Comparison of ENCODE assay signal across 14 cellular contexts in the genomic region with DNA sequence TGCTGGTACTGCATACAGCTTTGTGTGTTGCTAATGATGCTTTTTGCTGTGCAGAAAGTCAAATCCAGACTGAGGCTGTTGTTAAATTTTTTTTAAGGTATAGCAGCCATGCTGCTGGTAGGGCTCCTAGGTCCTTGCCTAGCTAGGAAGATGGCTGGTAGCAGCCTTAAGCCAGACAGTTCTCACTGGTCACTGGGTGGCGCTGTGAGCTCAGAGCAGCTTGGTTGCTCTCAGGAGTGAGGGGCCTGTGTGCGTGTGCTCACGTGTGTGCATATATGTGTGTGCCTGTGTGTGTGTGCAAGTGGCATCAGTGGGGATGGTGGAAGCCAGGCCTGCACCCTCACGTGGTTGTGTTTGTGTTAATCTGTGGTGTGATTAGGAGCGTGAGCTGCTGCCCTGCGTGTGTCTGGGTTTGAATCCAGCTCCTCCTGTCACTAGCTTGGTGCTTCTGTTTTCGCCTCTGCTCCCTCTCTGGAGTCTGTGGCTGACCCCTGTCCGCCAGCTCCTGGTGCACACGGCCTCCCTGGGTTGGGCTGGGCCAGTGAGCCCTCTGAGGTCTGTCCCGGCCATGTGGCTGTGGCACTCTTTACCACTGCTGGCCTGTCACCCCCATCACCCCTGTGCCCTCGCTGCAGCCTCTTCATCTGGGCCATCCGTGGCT. TPM values are rescaled to one million over a fixed set of nuclear protein-coding genes. Genes with fewer than 3 reads are reported as not detected.
DNase-seq lines count a peak whose midpoint lies in the region; ATAC-seq, FAIRE-seq and TF ChIP-seq lines count a peak whose summit lies in the region.
"Had no signal": no experiment of that assay in that cellular context is flagged by ENCODE, and none has a peak within 500 bp of the region (broad histone marks: within the 10 kb centered on the region; RNA-seq: fewer than 3 reads in every experiment).

No MANE protein-coding gene starts in this region.

- H3F3A ChIP-seq in PC-9 (ENCODE audit: insufficient read depth, low read depth), result no peaks in the 10 kb centered on the region

- no peak overlapping the region for H2AFZ ChIP-seq in PC-9

- BruUV-seq in PC-9 (replicated peaks; lab: Mats Ljungman, UMichigan), result no TSS peak

- intact Hi-C loops in PC-9 (cut with micrococcal nuclease; ENCODE audit: unreplicated experiment) (no loop called here), kidney (cut with DNase I) (no loop called here), prostate gland (cut with DNase I) (no loop called here)

- H3K4me2 ChIP-seq in PC-9, result no peak overlapping the region
- H3K4me2 ChIP-seq: A549 had no signal

- no peak for FAIRE-seq in kidney (lab: Jason Lieb, UNC)
- FAIRE-seq: A549 had no signal

- H3K9me3 ChIP-seq in PC-9 (ENCODE audit: insufficient read depth, low read depth) (no peaks in the 10 kb centered on the region), kidney (ENCODE audit: control insufficient read depth in 1 of 2, low read length in 2 of 2) (no peaks in the 10 kb centered on the region), prostate gland (no peaks in the 10 kb centered on the region)
- H3K9me3 ChIP-seq: A549 had no signal

- peak; percentile 41 for TF ChIP-seq CTCF in GM12873 (IDR thresholded peaks at IDR 0.05; ENCODE audit: insufficient read depth, low read depth, low read length, missing control alignments)
- 0 out of 2 replicates have a peak, but pooled peaks have one; percentile 33 for TF ChIP-seq CTCF in PC-9 (conservative IDR thresholded peaks at IDR 0.05)
- TF ChIP-seq CTCF in kidney (IDR thresholded peaks at IDR 0.05; ENCODE audit: borderline replicate concordance, extremely low read depth, insufficient read depth), result no peak
- TF ChIP-seq CTCF in prostate gland (IDR thresholded peaks at IDR 0.05), result no peak

- WGBS in prostate gland, result 96% methylated on average over 12 of the region's 12 CpGs

- H3K36me3 ChIP-seq in PC-9 (ENCODE audit: low read depth) (no peaks in the 10 kb centered on the region), kidney (ENCODE audit: control insufficient read depth in 1 of 2, insufficient read depth in 2 of 2, low read length in 2 of 2) (no peaks in the 10 kb centered on the region), prostate gland (no peaks in the 10 kb centered on the region)

- no peaks in the 10 kb centered on the region for H4K20me1 ChIP-seq in PC-9 (ENCODE audit: insufficient read depth)

- ATAC-seq in GM21360 (IDR thresholded peaks at IDR 0.05; ENCODE audit: unreplicated experiment) (no peak), GM19351 (IDR thresholded peaks at IDR 0.05; ENCODE audit: unreplicated experiment) (no peak)
- ATAC-seq: A549 had no signal

- no peaks in the 10 kb centered on the region for H3K9me2 ChIP-seq in PC-9 (ENCODE audit: insufficient read depth)

- CTCF ChIA-PET in PC-9 (lab: Charles Lee), result interaction anchor here (0.6 kb wide), 2 partner anchors 18 to 35 kb away, joined by 4 to 18 read pairs; no protein-coding TSS in a partner anchor

- H3K79me2 ChIP-seq in PC-9 (ENCODE audit: low read depth), result no peaks in the 10 kb centered on the region

- peak; percentile 16 for DNase-seq in NCI-H748 (lab: John Stamatoyannopoulos, UW; ENCODE audit: unreplicated experiment)
- DNase-seq in NCI-H748 treated with DMSO at 0.1 percent for 48 hours (lab: John Stamatoyannopoulos, UW), result no peak
- no peak for DNase-seq in PC-9
- peak; percentile 59 for DNase-seq in kidney
- DNase-seq in prostate gland (ENCODE audit: low spot score), result no peak
- DNase-seq: amniotic stem cell; effector CD8-positive, alpha-beta T cell; hypothalamus; NCI-H2081; T1000 had no signal

- H3K27ac ChIP-seq in PC-9 (no peak overlapping the region), kidney (ENCODE audit: low read depth in 2 of 2, low read length in 2 of 2) (no peak overlapping the region), prostate gland (peak overlapping the region in 1 of 2 donors; percentile 36)
- H3K27ac ChIP-seq: A549 had no signal

- H3K4me3 ChIP-seq in PC-9, result no peak overlapping the region
- H3K4me3 ChIP-seq in kidney (ENCODE audit: low read length in 2 of 2), result no peak overlapping the region
- no peak overlapping the region for H3K4me3 ChIP-seq in prostate gland
- H3K4me3 ChIP-seq: A549 had no signal

- H3K4me1 ChIP-seq in PC-9 (replicated peaks; ENCODE audit: insufficient read depth) (no peaks in the 10 kb centered on the region), kidney (ENCODE audit: control insufficient read depth in 1 of 2, insufficient read depth in 1 of 2, low read depth in 1 of 2, low read length in 2 of 2) (no peaks in the 10 kb centered on the region), prostate gland (replicated peaks) (no peaks in the 10 kb centered on the region)
- H3K4me1 ChIP-seq: A549 had no signal

- POLR2A ChIA-PET in PC-9 (lab: Charles Lee; ENCODE audit: unreplicated experiment), result no interaction called here

- TF ChIP-seq POLR2A in prostate gland (IDR thresholded peaks at IDR 0.05), result no peak

- no peak overlapping the region for H3K9ac ChIP-seq in kidney (ENCODE audit: low read length in 2 of 2)

- no peaks in the 10 kb centered on the region for H3K27me3 ChIP-seq in PC-9 (ENCODE audit: insufficient read depth, low read depth)
- H3K27me3 ChIP-seq in prostate gland (replicated peaks; ENCODE audit: insufficient read depth), result no peaks in the 10 kb centered on the region

RNA-seq across cellular contexts. Expression of gene SORCS2, which starts 46.1 kb away (rescaled TPM):
- total RNA-seq in PC-9 (2021) (20.7 and 25.8 TPM in 2 replicates), kidney (9.1 TPM), prostate gland (1 to 10 TPM; 1.0 to 4.4 TPM)
- 6.1 TPM for polyA plus RNA-seq in kidney (ENCODE audit: insufficient read depth, low read depth, low replicate concordance)

Comparison
In these comparisons a context has a peak if more than half of its experiments do, and no peak if none do; other contexts are left out.
1. DNase-seq: peak in NCI-H748 (single experiment) and kidney (single experiment); none in NCI-H748 treated with DMSO at 0.1 percent for 48 hours (single experiment), PC-9 (0 of 2) and prostate gland (single experiment).
2. CTCF ChIP-seq: peak in GM12873 (single experiment) and PC-9 (single experiment); none in kidney (single experiment) and prostate gland (0 of 4).